ENCODE assay signal across 15 cellular contexts in genomic region chr1:43552059-43552742, GRCh38. TPM values are rescaled to one million over a fixed set of nuclear protein-coding genes. Genes with fewer than 3 reads are reported as not detected.
DNase-seq lines count a peak whose midpoint lies in the region; FAIRE-seq and TF ChIP-seq lines count a peak whose summit lies in the region.
"Had no signal": no experiment of that assay in that cellular context is flagged by ENCODE, and none has a peak within 500 bp of the region (broad histone marks: within the 10 kb centered on the region; RNA-seq: fewer than 3 reads in every experiment).

No MANE protein-coding gene starts in this region.

- peak overlapping the region; percentile 25; the same call in 1 of the 2 replicates for H3K4me3 ChIP-seq in LNCaP clone FGC (ENCODE audit: low read depth, low read length)
- no peak overlapping the region for H3K4me3 ChIP-seq in duodenal mucosa (ENCODE audit: low read depth in 1 of 2, low read length in 2 of 2)
- H3K4me3 ChIP-seq in transverse colon: no peak overlapping the region

- TF ChIP-seq CTCF in LNCaP clone FGC (IDR thresholded peaks at IDR 0.05; ENCODE audit: control insufficient read depth, extremely low read depth, insufficient read depth): no peak
- no peak for TF ChIP-seq CTCF in nephron (IDR thresholded peaks at IDR 0.05; ENCODE audit: unreplicated experiment in 3 of 3)
- TF ChIP-seq CTCF in transverse colon (IDR thresholded peaks at IDR 0.05): no peak
- no peak for TF ChIP-seq CTCF in GM13977 (IDR thresholded peaks at IDR 0.05; ENCODE audit: extremely low read depth, insufficient read depth, missing control alignments)

- H3K9ac ChIP-seq in duodenal mucosa (ENCODE audit: low read depth in 1 of 2, low read length in 2 of 2): peak overlapping the region; percentile 22 to 27

- H3K36me3 Mint-ChIP-seq in nephron (ENCODE audit: low read depth): peaks cover 27% of the 10 kb centered on the region

- 58 to 71% methylated on average over 4 to 5 of the region's 5 CpGs for WGBS in transverse colon (ENCODE audit: low coverage in 1 of 2), 2 donors

- H3K9me3 ChIP-seq in duodenal mucosa (ENCODE audit: control insufficient read depth in 1 of 2, low read length in 2 of 2): no peaks in the 10 kb centered on the region
- H3K9me3 ChIP-seq in transverse colon: no peaks in the 10 kb centered on the region

- H3K27me3 ChIP-seq in duodenal mucosa (ENCODE audit: control insufficient read depth in 1 of 2, insufficient read depth in 2 of 2, low read length in 2 of 2): no peaks in the 10 kb centered on the region
- no peaks in the 10 kb centered on the region for H3K27me3 ChIP-seq in transverse colon

- H3K4me3 Mint-ChIP-seq in nephron: no peak overlapping the region
- H3K4me3 Mint-ChIP-seq: activated CD8-positive, alpha-beta T cell treated with anti-CD3 and anti-CD28 coated beads, Interleukin-2, amount 10 ng/mL, durations not matched to agents 7 days and 5 days had no signal

- H3K27ac Mint-ChIP-seq in nephron: peak overlapping the region; percentile 67 to 82 (median 78)
- H3K27ac Mint-ChIP-seq: activated CD8-positive, alpha-beta T cell treated with anti-CD3 and anti-CD28 coated beads, Interleukin-2, amount 10 ng/mL, durations not matched to agents 7 days and 5 days had no signal

- peak overlapping the region; percentile 36 for H3K27ac ChIP-seq in duodenal mucosa (ENCODE audit: low read depth, low read length)
- H3K27ac ChIP-seq in transverse colon: peak overlapping the region; percentile 82 to 94 (median 90)

- H3K27me3 Mint-ChIP-seq in nephron (ENCODE audit: low read depth): peaks cover 5% of the 10 kb centered on the region

- H3K4me1 ChIP-seq in duodenal mucosa (ENCODE audit: control insufficient read depth in 1 of 2, insufficient read depth in 2 of 2, low read length in 2 of 2): peaks cover 68 to 70% of the 10 kb centered on the region in 2 donors
- peaks cover 55 to 71% (median 65%) of the 10 kb centered on the region in 4 donors for H3K4me1 ChIP-seq in transverse colon

- no peaks in the 10 kb centered on the region for H3K9me3 Mint-ChIP-seq in nephron

- no peak for TF ChIP-seq EP300 in transverse colon (IDR thresholded peaks at IDR 0.05; ENCODE audit: low read depth)

- FAIRE-seq in frontal cortex (lab: Jason Lieb, UNC): no peak
- FAIRE-seq: GM12891, islet of Langerhans had no signal

- H3K36me3 ChIP-seq in duodenal mucosa (ENCODE audit: control insufficient read depth in 1 of 2, insufficient read depth in 2 of 2, low read length in 2 of 2) (peaks cover 8 to 27% of the 10 kb centered on the region in 2 donors), transverse colon (no peaks in the 10 kb centered on the region)

- no peak for TF ChIP-seq POLR2A in transverse colon (IDR thresholded peaks at IDR 0.05)

- H3K4me1 Mint-ChIP-seq in nephron: peaks cover 37% of the 10 kb centered on the region

- intact Hi-C loops in transverse colon (cut with DNase I; ENCODE audit: low total_unique reads): no loop called here

- DNase-seq in LNCaP clone FGC (ENCODE audit: low read depth) (no peak), transverse colon (no peak), NCI-H1694 (lab: John Stamatoyannopoulos, UW) (no peak), NCI-H748 (lab: John Stamatoyannopoulos, UW; ENCODE audit: unreplicated experiment) (no peak), frontal cortex (ENCODE audit: low spot score in 2 of 2) (no peak), GM13977 (ENCODE audit: low spot score) (no peak)
- DNase-seq: activated CD8-positive, alpha-beta T cell treated with anti-CD3 and anti-CD28 coated beads, Interleukin-2, amount 10 ng/mL, durations not matched to agents 7 days and 5 days; GDM1; glutamatergic neuron; GOT3; NCI-H187 treated with DMSO at 0.1 percent for 48 hours had no signal

- in situ Hi-C loops in transverse colon (cut with MboI; ENCODE audit: low pct_ligation_motif_present in 1 of 4, low pct_unique_long_range_greater_than_20kb in 1 of 4, low sequenced_read_pairs in 3 of 4): no loop called here
- in situ Hi-C loops in GM13977 (cut with MboI; ENCODE audit: low pct_unique_long_range_greater_than_20kb, low sequenced_read_pairs, unreplicated experiment): no loop called here

RNA-seq across cellular contexts. Expression of gene PTPRF, which starts 21.5 kb away (rescaled TPM):
- total RNA-seq in transverse colon: 100 to 1,000 TPM; 278 to 549 (median 404) TPM
- 39.1 TPM for total RNA-seq in frontal cortex
